In genomic region chr15:62812515-62812835, GRCh38 we compare ENCODE assay signal across 25 cellular contexts.
DNase-seq lines count a peak whose midpoint lies in the region; ATAC-seq, FAIRE-seq and TF ChIP-seq lines count a peak whose summit lies in the region.
"Had no signal": no experiment of that assay in that cellular context is flagged by ENCODE, and none has a peak within 500 bp of the region (broad histone marks: within the 10 kb centered on the region; RNA-seq: fewer than 3 reads in every experiment).

No MANE protein-coding gene starts in this region.

- no peak overlapping the region for H3K14ac ChIP-seq in neuronal stem cell (ENCODE audit: low read length)

- H3K9me3 ChIP-seq in PC-3 (ENCODE audit: low read length) (no peaks in the 10 kb centered on the region), HepG2 (ENCODE audit: low read length) (no peaks in the 10 kb centered on the region), neuronal stem cell (replicated peaks in 1 of 2; ENCODE audit: control insufficient read depth in 2 of 2, insufficient read depth in 1 of 2, low read depth in 1 of 2, low read length in 2 of 2) (peaks cover 0 to 3% of the 10 kb centered on the region in 2 donors)
- H3K9me3 ChIP-seq: BE2C, HAP-1, Peyer's patch had no signal

- TF ChIP-seq POLR2A in HepG2 (IDR thresholded peaks at IDR 0.05; ENCODE audit: insufficient read depth in 1 of 2, low read depth in 2 of 2, low read length in 2 of 2) = no peak

- no peaks in the 10 kb centered on the region for H3K36me3 ChIP-seq in PC-3 (ENCODE audit: low read depth, low read length)
- peaks cover 0 to 1% of the 10 kb centered on the region in 2 experiments; a peak in 2 of 5 replicates for H3K36me3 ChIP-seq in HepG2 (replicated peaks in 1 of 2; ENCODE audit: control insufficient read depth in 1 of 2, insufficient read depth in 2 of 2, low read length in 2 of 2)
- no peaks in the 10 kb centered on the region for H3K36me3 ChIP-seq in neuronal stem cell (replicated peaks in 1 of 2; ENCODE audit: control insufficient read depth in 2 of 2, insufficient read depth in 2 of 2, low read length in 2 of 2)
- H3K36me3 ChIP-seq: BE2C, HAP-1 had no signal

- in situ Hi-C loops in HepG2 (cut with HindIII; ENCODE audit: extremely low pct_ligation_motif_present, low pct_unique_long_range_greater_than_20kb) = no loop called here

- H3K4me2 ChIP-seq in PC-3 (ENCODE audit: low read length) (peak overlapping the region; percentile 5; the same call in 1 of the 2 replicates), HepG2 (ENCODE audit: low read depth, low read length) (peak overlapping the region; percentile 57), neuronal stem cell (ENCODE audit: insufficient read depth, low read length, poor library complexity, severe bottlenecking) (no peak overlapping the region)
- H3K4me2 ChIP-seq: GM23338, KMS-11 had no signal

- H3K23ac ChIP-seq in neuronal stem cell (ENCODE audit: low read depth, low read length, poor library complexity) = no peak overlapping the region

- no peak overlapping the region for H3K9ac ChIP-seq in PC-3 (ENCODE audit: low read length)
- H3K9ac ChIP-seq in HepG2 (ENCODE audit: insufficient read depth, low read depth, low read length) = peak overlapping the region; percentile 56
- H3K9ac ChIP-seq in neuronal stem cell (ENCODE audit: low read depth, low read length, poor library complexity) = no peak overlapping the region
- H3K9ac ChIP-seq: KMS-11 had no signal

- no peaks in the 10 kb centered on the region for H3K79me1 ChIP-seq in neuronal stem cell (ENCODE audit: low read depth, low read length)

- H2AK5ac ChIP-seq in neuronal stem cell (ENCODE audit: low read depth, low read length) = no peak overlapping the region

- H3F3A ChIP-seq in PC-3 (ENCODE audit: low read length, unreplicated experiment) = no peaks in the 10 kb centered on the region

- H4K8ac ChIP-seq in neuronal stem cell (ENCODE audit: low read depth, low read length) = no peak overlapping the region

- H3K79me2 ChIP-seq in PC-3 (ENCODE audit: low read length) (no peaks in the 10 kb centered on the region), HepG2 (ENCODE audit: insufficient read depth, low read length) (no peaks in the 10 kb centered on the region)

- H2AFZ ChIP-seq in PC-3 (ENCODE audit: low read length) = no peak overlapping the region
- H2AFZ ChIP-seq in HepG2 (ENCODE audit: low read length) = peak overlapping the region; percentile 71
- H2AFZ ChIP-seq in neuronal stem cell (ENCODE audit: low read length) = no peak overlapping the region
- H2AFZ ChIP-seq: GM23338 had no signal

- no peaks in the 10 kb centered on the region for H3K9me2 ChIP-seq in PC-3 (replicated peaks; ENCODE audit: low read length)

- no peak overlapping the region for H2BK15ac ChIP-seq in neuronal stem cell (ENCODE audit: low read length)

- DNase-seq in PC-3 (no peak), HepG2 (ENCODE audit: low spot score) (no peak), neuronal stem cell (ENCODE audit: low spot score) (no peak), SKM-1 treated with dmso at 0.1 percent for 144 hours (lab: John Stamatoyannopoulos, UW; ENCODE audit: unreplicated experiment) (no peak), omental fat pad (ENCODE audit: low spot score) (no peak), A172 (ENCODE audit: low spot score) (no peak)
- DNase-seq: BE2C; CD8-positive, alpha-beta memory T cell; DMS153; DND-41; MM.1S; NCI-H1417; NCI-H1694; NCI-H2029 treated with DMSO at 0.1 percent for 48 hours; NCI-H446 treated with DMSO at 0.1 percent for 48 hours; NCI-H526; Peyer's patch; SIG-M5 had no signal

- intact Hi-C loops in PC-3 (cut with micrococcal nuclease) (no loop called here), HepG2 (cut with micrococcal nuclease; ENCODE audit: unreplicated experiment) (no loop called here)

- H3K27ac ChIP-seq in PC-3 (ENCODE audit: low read length) (no peak overlapping the region), HepG2 (ENCODE audit: extremely low read length, insufficient read depth, low read length) (peak overlapping the region; percentile 80), neuronal stem cell (replicated peaks; ENCODE audit: low read length) (peak overlapping the region; percentile 1)
- H3K27ac ChIP-seq: KMS-11, Peyer's patch had no signal

- no peak overlapping the region for H3K4ac ChIP-seq in neuronal stem cell (ENCODE audit: low read length)

- H3K4me3 ChIP-seq in PC-3 (ENCODE audit: low read length) (no peak overlapping the region), HepG2 (replicated peaks in 1 of 3; ENCODE audit: insufficient read depth in 1 of 3, low read depth in 2 of 3, low read length in 3 of 3) (peak overlapping the region in 1 of 3 experiments; percentile 25; a peak in 1 of 6 replicates), neuronal stem cell (ENCODE audit: low read length in 2 of 2) (no peak overlapping the region)
- H3K4me3 ChIP-seq: GM23338, HAP-1, Peyer's patch had no signal

- FAIRE-seq in HepG2 (lab: Jason Lieb, UNC) = no peak
- FAIRE-seq: GM12892, GM19239 had no signal

- peaks cover 8% of the 10 kb centered on the region for H3K4me1 ChIP-seq in PC-3 (ENCODE audit: insufficient read depth, low read length)
- peaks cover 77% of the 10 kb centered on the region for H3K4me1 ChIP-seq in HepG2 (ENCODE audit: insufficient read depth, low read length)
- H3K4me1 ChIP-seq in neuronal stem cell (ENCODE audit: control insufficient read depth in 2 of 2, insufficient read depth in 1 of 2, low read depth in 1 of 2, low read length in 2 of 2) = peaks cover 33 to 39% of the 10 kb centered on the region in 2 donors
- H3K4me1 ChIP-seq: Peyer's patch had no signal

- CTCF ChIA-PET in PC-3 (lab: Charles Lee) (no interaction called here), HepG2 (lab: Yijun Ruan, JAX; ENCODE audit: low intra/inter-chr PET ratio, low total read pairs) (no interaction called here)

- TF ChIP-seq EP300 in HepG2 (IDR thresholded peaks at IDR 0.05; ENCODE audit: low read depth in 2 of 2, low read length in 2 of 2) (no peak), HepG2 (CRISPR knock-in tag; IDR thresholded peaks at IDR 0.05; ENCODE audit: borderline replicate concordance) (no peak)

- no peak for TF ChIP-seq CTCF in PC-3 (conservative IDR thresholded peaks at IDR 0.05; ENCODE audit: low read depth, low read length)
- TF ChIP-seq CTCF in HepG2 (CRISPR knock-in tag; IDR thresholded peaks at IDR 0.05) = no peak
- TF ChIP-seq CTCF in omental fat pad (IDR thresholded peaks at IDR 0.05) = no peak

- no peak overlapping the region for H2BK5ac ChIP-seq in neuronal stem cell (ENCODE audit: low read length)

- H3K18ac ChIP-seq in neuronal stem cell (ENCODE audit: low read length) = peak overlapping the region; percentile 45

- ATAC-seq in PC-3 (no peak), HepG2 (peak; percentile 73), omental fat pad (ENCODE audit: low FRiP score) (no peak), GM21723 (IDR thresholded peaks at IDR 0.05; ENCODE audit: unreplicated experiment) (no peak)
- ATAC-seq: GM23338, SK-N-SH treated with all-trans-retinoic acid at 6 μM for 48 hours had no signal

- no TSS peak for BruUV-seq in PC-3 (replicated peaks; lab: Mats Ljungman, UMichigan)
- BruUV-seq in HepG2 (replicated peaks; lab: Mats Ljungman, UMichigan) = TSS peak; percentile 89

- H2BK120ac ChIP-seq in neuronal stem cell (ENCODE audit: low read depth, low read length) = no peak overlapping the region

- WGBS in HepG2 (ENCODE audit: low lambda C conversion rate) = 52% methylated on average over 7 of the region's 7 CpGs
- no CpG with 5 or more reads among the region's 7 CpGs for WGBS in neuronal stem cell (ENCODE audit: extremely low coverage in 2 of 2, insufficient read length in 2 of 2, insufficient replicate concordance in 1 of 2), 2 donors

- H3K27me3 ChIP-seq in PC-3 (ENCODE audit: low read length) (no peaks in the 10 kb centered on the region), HepG2 (ENCODE audit: control insufficient read depth in 1 of 2, insufficient read depth in 2 of 2, low read length in 2 of 2) (no peaks in the 10 kb centered on the region), neuronal stem cell (ENCODE audit: control insufficient read depth in 3 of 3, insufficient read depth in 3 of 3, low read depth in 1 of 3, low read length in 3 of 3) (no peaks in the 10 kb centered on the region)
- H3K27me3 ChIP-seq: BE2C, Peyer's patch had no signal

- POLR2A ChIA-PET in PC-3 (lab: Charles Lee; ENCODE audit: unreplicated experiment) (no interaction called here), HepG2 (lab: Yijun Ruan, JAX) (interaction anchor here (1.0 to 1.7 kb wide), 7 partner anchors 9 to 236 kb away, joined by 3 to 19 read pairs (median 3); no protein-coding TSS in a partner anchor)

- H4K20me1 ChIP-seq in PC-3 (ENCODE audit: low read length) (no peaks in the 10 kb centered on the region), HepG2 (ENCODE audit: insufficient read depth, low read length) (no peaks in the 10 kb centered on the region)

- no peak for TF ChIP-seq RAD21 in HepG2 (CRISPR knock-in tag; IDR thresholded peaks at IDR 0.05)

- H4K91ac ChIP-seq in neuronal stem cell (ENCODE audit: low read depth, low read length, poor library complexity) = no peak overlapping the region

- H2BK12ac ChIP-seq in neuronal stem cell (ENCODE audit: low read length) = no peak overlapping the region

TF ChIP-seq in HepG2, 621 proteins besides CTCF, POLR2A, EP300 and RAD21 (continues in another document):
- TF ChIP-seq IRF1 (CRISPR knock-in tag; IDR thresholded peaks at IDR 0.05; ENCODE audit: low read depth) (no peak), ZNF572 (CRISPR knock-in tag; IDR thresholded peaks at IDR 0.05) (no peak), ZNF562 (CRISPR knock-in tag; IDR thresholded peaks at IDR 0.05; ENCODE audit: borderline replicate concordance) (no peak), XRCC5 (optimal IDR thresholded peaks at IDR 0.05; ENCODE audit: low read length) (peak; percentile 31), TBX2 (CRISPR knock-in tag; IDR thresholded peaks at IDR 0.05; ENCODE audit: borderline replicate concordance) (0 out of 2 replicates have a peak, but pooled peaks have one; percentile 54), SIX1 (CRISPR knock-in tag; IDR thresholded peaks at IDR 0.05; ENCODE audit: borderline replicate concordance) (no peak; the same call in 1 of the 2 replicates), ZNF451 (CRISPR knock-in tag; IDR thresholded peaks at IDR 0.05) (0 out of 2 replicates have a peak, but pooled peaks have one; percentile 27), DRAP1 (CRISPR knock-in tag; IDR thresholded peaks at IDR 0.05) (no peak; the same call in 1 of the 2 replicates), ZNF615 (CRISPR knock-in tag; IDR thresholded peaks at IDR 0.05; ENCODE audit: borderline replicate concordance) (no peak), DMAP1 (CRISPR knock-in tag; IDR thresholded peaks at IDR 0.05) (peak; percentile 39)
